In genomic region chr17:41885733-41886132, GRCh38 we compare ENCODE assay signal across 13 cellular contexts. TPM values are rescaled to one million over a fixed set of nuclear protein-coding genes. Genes with fewer than 3 reads are reported as not detected.
DNase-seq lines count a peak whose midpoint lies in the region; ATAC-seq and TF ChIP-seq lines count a peak whose summit lies in the region.
"Had no signal": no experiment of that assay in that cellular context is flagged by ENCODE, and none has a peak within 500 bp of the region (broad histone marks: within the 10 kb centered on the region; RNA-seq: fewer than 3 reads in every experiment).

No MANE protein-coding gene starts in this region.

- no peak overlapping the region for H3K4me2 ChIP-seq in DND-41 (ENCODE audit: insufficient read depth, low read length)

- DNase-seq in DND-41 (no peak), KBM-7 (peak; percentile 36), T47D (ENCODE audit: low read depth in 1 of 2, low spot score in 1 of 2) (peak; percentile 37 to 39), neural crest cell (ENCODE audit: low read depth, low spot score) (peak; percentile 36), NOMO-1 treated with dmso at 0.1 percent for 144 hours (lab: John Stamatoyannopoulos, UW; ENCODE audit: unreplicated experiment) (no peak), NCI-H2107 treated with DMSO at 0.1 percent for 48 hours (lab: John Stamatoyannopoulos, UW; ENCODE audit: unreplicated experiment) (no peak)
- no peak for DNase-seq in activated CD4-positive, CD25-positive, alpha-beta regulatory T cell treated with anti-CD3 and anti-CD28 coated beads, Interleukin-2, amount 50 U/mL, for 72 hours
- DNase-seq in stimulated activated CD4-positive, alpha-beta T cell treated with anti-CD3 and anti-CD28 coated beads, Interleukin-4, amount 100 ng/mL, for 24 hours: no peak
- DNase-seq: activated effector memory CD4-positive, alpha-beta T cell treated with anti-CD3 and anti-CD28 coated beads, Interleukin-2, amount 50 U/mL, for 16 hours; effector memory CD8-positive, alpha-beta T cell; sigmoid colon; stimulated activated naive CD4-positive, alpha-beta T cell; T-helper 17 cell had no signal

- H4K20me1 ChIP-seq in DND-41 (ENCODE audit: insufficient read depth, low read length): peaks cover 14% of the 10 kb centered on the region

- H3K36me3 ChIP-seq in DND-41 (ENCODE audit: insufficient read depth, low read length): peaks cover 93% of the 10 kb centered on the region

- no peak overlapping the region for H3K9ac ChIP-seq in DND-41 (ENCODE audit: low read depth, low read length)

- no peak overlapping the region for H3K27ac ChIP-seq in DND-41 (ENCODE audit: low read length)
- H3K27ac ChIP-seq: sigmoid colon had no signal

- no peak overlapping the region for H3K4me3 ChIP-seq in DND-41 (ENCODE audit: low read depth in 1 of 2, low read length in 2 of 2)
- H3K4me3 ChIP-seq: sigmoid colon had no signal

- no peak overlapping the region for H3K27ac Mint-ChIP-seq in neural crest cell (ENCODE audit: unreplicated experiment)
- H3K27ac Mint-ChIP-seq: effector memory CD8-positive, alpha-beta T cell; T-helper 17 cell had no signal

- peaks cover 3% of the 10 kb centered on the region for H3K79me2 ChIP-seq in DND-41 (ENCODE audit: insufficient read depth, low read length)

- H3K9me3 Mint-ChIP-seq in neural crest cell: no peaks in the 10 kb centered on the region
- H3K9me3 Mint-ChIP-seq: effector memory CD8-positive, alpha-beta T cell had no signal

- no peaks in the 10 kb centered on the region for H3K9me3 ChIP-seq in DND-41 (ENCODE audit: insufficient read depth, low read length, severe bottlenecking)
- H3K9me3 ChIP-seq: sigmoid colon had no signal

- H2AFZ ChIP-seq in DND-41 (ENCODE audit: low read depth, low read length): no peak overlapping the region

- H3K4me3 Mint-ChIP-seq in neural crest cell: peak overlapping the region; percentile 1
- H3K4me3 Mint-ChIP-seq: effector memory CD8-positive, alpha-beta T cell; T-helper 17 cell had no signal

- no peaks in the 10 kb centered on the region for H3K4me1 ChIP-seq in DND-41 (ENCODE audit: insufficient read depth, low read length)
- H3K4me1 ChIP-seq: sigmoid colon had no signal

- TF ChIP-seq CTCF in DND-41 (IDR thresholded peaks at IDR 0.05; ENCODE audit: borderline replicate concordance, extremely low read depth, low read length, poor library complexity, severe bottlenecking): peak; percentile 42
- TF ChIP-seq CTCF in neural crest cell (conservative IDR thresholded peaks at IDR 0.05): peak; percentile 53

- no peaks in the 10 kb centered on the region for H3K27me3 Mint-ChIP-seq in neural crest cell (ENCODE audit: low read depth)
- H3K27me3 Mint-ChIP-seq: effector memory CD8-positive, alpha-beta T cell; T-helper 17 cell had no signal

- no peak for ATAC-seq in DND-41 (ENCODE audit: insufficient read depth, low read depth)
- ATAC-seq: effector memory CD8-positive, alpha-beta T cell; T-helper 17 cell had no signal

- in situ Hi-C loops in KBM-7 (cut with MboI; ENCODE audit: low pct_unique_long_range_greater_than_20kb, low sequenced_read_pairs): no loop called here
- in situ Hi-C loops in T47D (cut with HindIII; ENCODE audit: low pct_unique_long_range_greater_than_20kb, low sequenced_read_pairs): no loop called here

- H3K4me1 Mint-ChIP-seq in neural crest cell: peaks cover 10% of the 10 kb centered on the region

- no peaks in the 10 kb centered on the region for H3K27me3 ChIP-seq in DND-41 (ENCODE audit: insufficient read depth, low read length, poor library complexity)
- H3K27me3 ChIP-seq: sigmoid colon had no signal

- H3K36me3 Mint-ChIP-seq in neural crest cell (ENCODE audit: low read depth): peaks cover 17% of the 10 kb centered on the region

RNA-seq across cellular contexts. Expression of gene KLHL11, which starts 20.5 kb away (rescaled TPM):
- total RNA-seq in neural crest cell: 20.4 and 20.6 TPM in 2 replicates

RNA-seq across cellular contexts. Expression of gene ACLY, which starts 33.0 kb away (rescaled TPM):
- 421 and 422 TPM in 2 replicates for total RNA-seq in neural crest cell

RNA-seq across cellular contexts. Expression of gene ODAD4, which starts 44.7 kb away (rescaled TPM):
- 4.2 and 4.8 TPM in 2 replicates for total RNA-seq in neural crest cell

RNA-seq across cellular contexts. Expression of gene KLHL10, which starts 48.1 kb away (rescaled TPM):
- total RNA-seq in neural crest cell: not detected in 2 replicates
- total RNA-seq: T-helper 17 cell had no signal

RNA-seq across cellular contexts. Expression of gene NT5C3B, which starts 49.7 kb away (rescaled TPM):
- total RNA-seq in neural crest cell: 120 and 123 TPM in 2 replicates

Comparison
In these comparisons a context has a peak if more than half of its experiments do, and no peak if none do; other contexts are left out.
1. DNase-seq: peak in KBM-7 (single experiment), T47D (2 of 2) and neural crest cell (single experiment); none in DND-41 (single experiment), activated CD4-positive, CD25-positive, alpha-beta regulatory T cell treated with anti-CD3 and anti-CD28 coated beads, Interleukin-2, amount 50 U/mL, for 72 hours (single experiment), NOMO-1 treated with dmso at 0.1 percent for 144 hours (single experiment), stimulated activated CD4-positive, alpha-beta T cell treated with anti-CD3 and anti-CD28 coated beads, Interleukin-4, amount 100 ng/mL, for 24 hours (single experiment) and NCI-H2107 treated with DMSO at 0.1 percent for 48 hours (single experiment).